In the genomic region with DNA sequence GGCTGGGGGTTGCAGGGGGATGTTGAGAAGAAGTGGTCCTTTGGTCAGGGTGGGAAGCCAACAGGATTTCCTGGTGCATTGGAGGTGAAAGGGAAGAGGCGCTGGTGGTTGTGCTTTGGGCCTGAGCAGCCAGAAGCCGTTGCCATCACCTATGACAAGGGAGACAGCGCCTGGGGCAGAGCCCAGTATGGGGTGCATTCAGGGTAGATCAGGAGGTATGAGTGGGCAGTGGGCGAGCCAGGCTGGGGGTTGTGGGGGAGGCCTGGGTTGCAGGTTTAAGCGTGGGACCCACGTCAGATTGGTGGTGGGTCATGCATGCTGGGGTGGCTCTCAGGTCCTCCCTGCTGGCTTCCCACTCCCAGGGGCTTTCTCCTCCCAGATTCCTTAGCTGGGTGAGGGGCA, we compare ENCODE assay signal across 14 cellular contexts. TPM values are rescaled to one million over a fixed set of nuclear protein-coding genes. Genes with fewer than 3 reads are reported as not detected.
DNase-seq lines count a peak whose midpoint lies in the region; ATAC-seq, FAIRE-seq and TF ChIP-seq lines count a peak whose summit lies in the region.
"Had no signal": no experiment of that assay in that cellular context is flagged by ENCODE, and none has a peak within 500 bp of the region (broad histone marks: within the 10 kb centered on the region; RNA-seq: fewer than 3 reads in every experiment).

No MANE protein-coding gene starts in this region.

- peaks cover 2 to 16% of the 10 kb centered on the region in 2 experiments for H4K20me1 ChIP-seq in H1 (replicated peaks in 1 of 2; ENCODE audit: control insufficient read depth in 1 of 2, insufficient read depth in 2 of 2, low read length in 2 of 2)

- no peaks in the 10 kb centered on the region for H3K9me3 Mint-ChIP-seq in activated T-cell treated with anti-CD3 and anti-CD28 coated beads, Interleukin-2, amount 50 U/mL, for 4 hours
- no peaks in the 10 kb centered on the region for H3K9me3 Mint-ChIP-seq in activated CD8-positive, alpha-beta T cell treated with anti-CD3 and anti-CD28 coated beads for 36 hours
- H3K9me3 Mint-ChIP-seq in stimulated activated naive CD8-positive, alpha-beta T cell treated with anti-CD3 and anti-CD28 coated beads, Interleukin-15, amount 100 ng/mL, for 72 hours = no peaks in the 10 kb centered on the region
- H3K9me3 Mint-ChIP-seq: activated B cell treated with CpG ODN at 0.5 μM for 24 hours had no signal

- H3K23me2 ChIP-seq in H1 (ENCODE audit: low read depth, low read length) = no peaks in the 10 kb centered on the region

- H2BK120ac ChIP-seq in H1 (replicated peaks; ENCODE audit: low read depth, low read length) = no peak overlapping the region

- no peak for TF ChIP-seq POLR2A in H1 (IDR thresholded peaks at IDR 0.05; ENCODE audit: control extremely low read depth in 1 of 2, low read depth in 2 of 2, low read length in 2 of 2)

- intact Hi-C loops in activated CD8-positive, alpha-beta T cell treated with anti-CD3 and anti-CD28 coated beads for 36 hours (cut with micrococcal nuclease) = no loop called here

- POLR2A ChIA-PET in activated CD8-positive, alpha-beta T cell treated with anti-CD3 and anti-CD28 coated beads for 36 hours (lab: Charles Lee) = interaction anchor here (4.3 kb wide), 1 partner anchor 14 kb away, joined by 26 read pairs; no protein-coding TSS in a partner anchor
- POLR2A ChIA-PET in H1 (lab: Charles Lee; ENCODE audit: partially characterized antibody) = interaction anchor here (1.7 kb wide), 1 partner anchor 13 kb away, joined by 7 read pairs; no protein-coding TSS in a partner anchor

- H4K8ac ChIP-seq in H1 (ENCODE audit: extremely low read depth, insufficient read depth, low read length) = peak overlapping the region; percentile 62; the same call in 1 of the 2 replicates

- peaks cover 33 to 77% (median 57%) of the 10 kb centered on the region in 4 experiments for H3K36me3 ChIP-seq in H1 (ENCODE audit: control insufficient read depth in 2 of 4, insufficient read depth in 4 of 4, low read length in 3 of 4)

- H3K36me3 Mint-ChIP-seq in activated T-cell treated with anti-CD3 and anti-CD28 coated beads, Interleukin-2, amount 50 U/mL, for 4 hours (ENCODE audit: insufficient read depth) = peaks cover 32% of the 10 kb centered on the region
- H3K36me3 Mint-ChIP-seq in activated CD8-positive, alpha-beta T cell treated with anti-CD3 and anti-CD28 coated beads for 36 hours (ENCODE audit: low read depth) = peaks cover 62% of the 10 kb centered on the region

- no peaks in the 10 kb centered on the region for H3K4me1 ChIP-seq in H1 (replicated peaks in 1 of 4; ENCODE audit: control insufficient read depth in 3 of 4, insufficient read depth in 4 of 4, low read length in 3 of 4)

- H2BK12ac ChIP-seq in H1 (ENCODE audit: low read depth, low read length) = no peak overlapping the region

- ATAC-seq in activated T-cell treated with anti-CD3 and anti-CD28 coated beads, Interleukin-2, amount 50 U/mL, for 4 hours = no peak
- ATAC-seq in activated CD8-positive, alpha-beta T cell treated with anti-CD3 and anti-CD28 coated beads for 36 hours = peak; percentile 19
- ATAC-seq in stimulated activated naive CD8-positive, alpha-beta T cell treated with anti-CD3 and anti-CD28 coated beads, Interleukin-15, amount 100 ng/mL, for 72 hours = no peak
- ATAC-seq in GM18873 (IDR thresholded peaks at IDR 0.05; ENCODE audit: low FRiP score, unreplicated experiment) = no peak

- WGBS in H1 (ENCODE audit: extremely low coverage in 1 of 2, insufficient coverage in 1 of 2, insufficient read length in 1 of 2, insufficient replicate concordance in 2 of 2, low coverage in 1 of 2, low lambda C conversion rate in 2 of 2, missing lambda C conversion rate in 1 of 2), 2 experiments = 83% methylated on average over 6 of the region's 6 CpGs; no CpG with 5 or more reads in 1 of the 2 experiments

- peak overlapping the region; percentile 58 for H3K4me3 Mint-ChIP-seq in activated T-cell treated with anti-CD3 and anti-CD28 coated beads, Interleukin-2, amount 50 U/mL, for 4 hours
- H3K4me3 Mint-ChIP-seq in activated CD8-positive, alpha-beta T cell treated with anti-CD3 and anti-CD28 coated beads for 36 hours = peak overlapping the region; percentile 15
- peak overlapping the region; percentile 66 to 90 for H3K4me3 Mint-ChIP-seq in stimulated activated naive CD8-positive, alpha-beta T cell treated with anti-CD3 and anti-CD28 coated beads, Interleukin-15, amount 100 ng/mL, for 72 hours
- H3K4me3 Mint-ChIP-seq: activated B cell treated with CpG ODN at 0.5 μM for 24 hours had no signal

- H3K23ac ChIP-seq in H1 (ENCODE audit: insufficient read length) = no peak overlapping the region

- H2AFZ ChIP-seq in H1 (ENCODE audit: low read length) = no peak overlapping the region

- no peak overlapping the region for H4K91ac ChIP-seq in H1 (replicated peaks; ENCODE audit: insufficient read length, low read length)

- no peak overlapping the region; the same call in 1 of the 2 replicates for H2BK5ac ChIP-seq in H1 (ENCODE audit: low read depth, low read length)

- H3K27me3 ChIP-seq in H1 (replicated peaks in 1 of 4; ENCODE audit: control insufficient read depth in 3 of 4, extremely low read depth in 1 of 4, insufficient read depth in 3 of 4, low read length in 3 of 4) = no peaks in the 10 kb centered on the region

- no peaks in the 10 kb centered on the region for H3K79me2 ChIP-seq in H1 (ENCODE audit: control insufficient read depth in 1 of 2, insufficient read depth in 2 of 2, low read length in 2 of 2)

- H3K4me3 ChIP-seq in H1 (ENCODE audit: extremely low read depth in 1 of 4, insufficient read depth in 2 of 4, low read depth in 3 of 4, low read length in 4 of 4) = no peak overlapping the region

- no peak overlapping the region for H2BK20ac ChIP-seq in H1 (ENCODE audit: low read length)

- TF ChIP-seq CTCF in activated CD8-positive, alpha-beta T cell treated with anti-CD3 and anti-CD28 coated beads for 36 hours (IDR thresholded peaks at IDR 0.05) = no peak
- TF ChIP-seq CTCF in H1 (IDR thresholded peaks at IDR 0.05; ENCODE audit: control extremely low read depth in 1 of 3, insufficient read depth in 1 of 3, low read depth in 1 of 3, low read length in 3 of 3) = no peak

- H3K9ac ChIP-seq in H1 (replicated peaks in 1 of 4; ENCODE audit: extremely low read depth in 1 of 4, low read depth in 3 of 4, low read length in 3 of 4) = no peak overlapping the region

- no peak for DNase-seq in activated T-cell treated with anti-CD3 and anti-CD28 coated beads, Interleukin-2, amount 50 U/mL, for 4 hours
- no peak for DNase-seq in activated T-cell treated with anti-CD3 and anti-CD28 coated beads, Interleukin-2, amount 50 U/mL, for 1 hour
- DNase-seq in activated CD8-positive, alpha-beta T cell treated with anti-CD3 and anti-CD28 coated beads for 36 hours = peak; percentile 45
- no peak for DNase-seq in H1 (ENCODE audit: low read depth in 1 of 2, low spot score in 2 of 2)
- no peak for DNase-seq in stimulated activated naive CD8-positive, alpha-beta T cell treated with anti-CD3 and anti-CD28 coated beads, Interleukin-15, amount 100 ng/mL, for 72 hours
- no peak for DNase-seq in NCI-H774 (lab: John Stamatoyannopoulos, UW)
- no peak for DNase-seq in urothelium cell line (ENCODE audit: low spot score)
- DNase-seq: activated B cell treated with CpG ODN at 0.5 μM for 24 hours, foreskin melanocyte, left colon, midbrain, right cardiac atrium had no signal

- no peak overlapping the region for H3K18ac ChIP-seq in H1 (ENCODE audit: extremely low read depth, low read length)

- H3K27ac ChIP-seq in H1 (ENCODE audit: low read depth, low read length) = no peak overlapping the region

- H3K56ac ChIP-seq in H1 (replicated peaks; ENCODE audit: insufficient read length, low read depth, low read length) = no peak overlapping the region

- no peak for TF ChIP-seq EP300 in H1 (IDR thresholded peaks at IDR 0.05; ENCODE audit: borderline replicate concordance in 1 of 2, low read depth in 2 of 2, low read length in 2 of 2)

- no peaks in the 10 kb centered on the region for H3K27me3 Mint-ChIP-seq in activated T-cell treated with anti-CD3 and anti-CD28 coated beads, Interleukin-2, amount 50 U/mL, for 4 hours (ENCODE audit: low read depth)
- H3K27me3 Mint-ChIP-seq in activated CD8-positive, alpha-beta T cell treated with anti-CD3 and anti-CD28 coated beads for 36 hours = no peaks in the 10 kb centered on the region
- no peaks in the 10 kb centered on the region for H3K27me3 Mint-ChIP-seq in stimulated activated naive CD8-positive, alpha-beta T cell treated with anti-CD3 and anti-CD28 coated beads, Interleukin-15, amount 100 ng/mL, for 72 hours
- H3K27me3 Mint-ChIP-seq: activated B cell treated with CpG ODN at 0.5 μM for 24 hours had no signal

- H3K4me2 ChIP-seq in H1 (ENCODE audit: insufficient read depth in 1 of 2, low read depth in 2 of 2, low read length in 2 of 2) = no peak overlapping the region

- no peak for FAIRE-seq in H1 (lab: Jason Lieb, UNC)
- no peak for FAIRE-seq in urothelium cell line (lab: Jason Lieb, UNC)

- CTCF ChIA-PET in activated CD8-positive, alpha-beta T cell treated with anti-CD3 and anti-CD28 coated beads for 36 hours (lab: Charles Lee) = interaction anchor here (1.7 kb wide), 1 partner anchor 56 kb away, joined by 6 read pairs; no protein-coding TSS in a partner anchor
- CTCF ChIA-PET in H1 (lab: Charles Lee; ENCODE audit: partially characterized antibody) = no interaction called here

- H3K14ac ChIP-seq in H1 (ENCODE audit: insufficient read length) = no peak overlapping the region

- no peak overlapping the region for H2BK15ac ChIP-seq in H1 (ENCODE audit: low read length)

- H3K9me3 ChIP-seq in H1 (ENCODE audit: insufficient read depth in 2 of 2, low read depth in 1 of 2, low read length in 1 of 2) = no peaks in the 10 kb centered on the region

- no peak for TF ChIP-seq RAD21 in H1 (IDR thresholded peaks at IDR 0.05 in 1 of 2, conservative IDR thresholded peaks at IDR 0.05 in 1 of 2; ENCODE audit: low read depth in 2 of 2, low read length in 2 of 2)

- no peak overlapping the region for H3K4ac ChIP-seq in H1 (replicated peaks; ENCODE audit: insufficient read length, low read depth, low read length)

- no peaks in the 10 kb centered on the region; the same call in 1 of the 2 replicates for H3K79me1 ChIP-seq in H1 (ENCODE audit: low read depth, low read length)

- no peak overlapping the region for H2AK5ac ChIP-seq in H1 (ENCODE audit: low read depth, low read length)

- H4K5ac ChIP-seq in H1 (ENCODE audit: insufficient read length, low read depth, low read length) = no peak overlapping the region

- peak overlapping the region; percentile 84 for H3K27ac Mint-ChIP-seq in activated CD8-positive, alpha-beta T cell treated with anti-CD3 and anti-CD28 coated beads for 36 hours
- peak overlapping the region; percentile 73 to 86 for H3K27ac Mint-ChIP-seq in stimulated activated naive CD8-positive, alpha-beta T cell treated with anti-CD3 and anti-CD28 coated beads, Interleukin-15, amount 100 ng/mL, for 72 hours
- H3K27ac Mint-ChIP-seq: activated B cell treated with CpG ODN at 0.5 μM for 24 hours had no signal

- peaks cover 21% of the 10 kb centered on the region for H3K4me1 Mint-ChIP-seq in activated T-cell treated with anti-CD3 and anti-CD28 coated beads, Interleukin-2, amount 50 U/mL, for 4 hours (ENCODE audit: low read depth)
- peaks cover 43% of the 10 kb centered on the region for H3K4me1 Mint-ChIP-seq in activated CD8-positive, alpha-beta T cell treated with anti-CD3 and anti-CD28 coated beads for 36 hours (ENCODE audit: low read depth)
- H3K4me1 Mint-ChIP-seq in stimulated activated naive CD8-positive, alpha-beta T cell treated with anti-CD3 and anti-CD28 coated beads, Interleukin-15, amount 100 ng/mL, for 72 hours = peaks cover 54% of the 10 kb centered on the region

RNA-seq across cellular contexts. Expression of a gene that starts 6.3 kb away (rescaled TPM):
- 10 to 100 TPM; 29.2 to 48.8 (median 34.3) TPM for total RNA-seq in activated T-cell treated with anti-CD3 and anti-CD28 coated beads, Interleukin-2, amount 50 U/mL, for 4 hours
- total RNA-seq in activated CD8-positive, alpha-beta T cell treated with anti-CD3 and anti-CD28 coated beads for 36 hours = 10 to 100 TPM; 43.7 to 46.8 TPM
- total RNA-seq in H1 (2021; fragmentation: NEBNext Ultra II Directional; extraction: Animal tissue kit (Norgen Biotek cat#: 25700)) = 32.2 and 34.4 TPM in 2 replicates
- polyA plus RNA-seq in H1 (2011; rRNA removed) = 49.9 and 66.4 TPM in 2 replicates
- polyA plus RNA-seq in H1 (2011; cell fraction: cytosol; rRNA removed) = 79.7 TPM
- polyA plus RNA-seq in H1 (2011; cell fraction: nucleus; rRNA removed) = 359 TPM
- polyA plus RNA-seq in H1 (2012, experiment 1 of 2) = 30.1 to 49.2 TPM (median 44.8 TPM) in 4 replicates
- polyA plus RNA-seq in H1 (2012, experiment 2 of 2) = 16.2 TPM
- polyA plus RNA-seq in H1 (2013, experiment 1 of 2) = 22.7 TPM
- 18.3 TPM for polyA plus RNA-seq in H1 (2013, experiment 2 of 2)
- 16.8 and 26.5 TPM in 2 replicates for polyA minus RNA-seq in H1 (2011; rRNA and poly(A)+ RNA removed)
- 7.7 TPM for polyA minus RNA-seq in H1 (2011; cell fraction: cytosol; rRNA and poly(A)+ RNA removed)
- polyA minus RNA-seq in H1 (2011; cell fraction: nucleus; rRNA and poly(A)+ RNA removed) = 50.2 TPM

RNA-seq across cellular contexts. Expression of a gene that starts 21.6 kb away (rescaled TPM):
- total RNA-seq in activated T-cell treated with anti-CD3 and anti-CD28 coated beads, Interleukin-2, amount 50 U/mL, for 4 hours = 1 to 10 TPM in 2 of 3 donors, under 1 TPM in 1; 0.38 to 6.6 (median 1.1) TPM
- total RNA-seq in activated CD8-positive, alpha-beta T cell treated with anti-CD3 and anti-CD28 coated beads for 36 hours = 1 to 10 TPM; 5.8 to 6.6 TPM
- 7.3 and 7.6 TPM in 2 replicates for total RNA-seq in H1 (2021; fragmentation: NEBNext Ultra II Directional; extraction: Animal tissue kit (Norgen Biotek cat#: 25700))
- polyA plus RNA-seq in H1 (2011; rRNA removed) = 10.6 and 14.6 TPM in 2 replicates
- 10.5 TPM for polyA plus RNA-seq in H1 (2011; cell fraction: cytosol; rRNA removed)
- polyA plus RNA-seq in H1 (2011; cell fraction: nucleus; rRNA removed) = 28.5 TPM
- 4.3 to 10.2 TPM (median 6.3 TPM) in 4 replicates for polyA plus RNA-seq in H1 (2012, experiment 1 of 2)
- polyA plus RNA-seq in H1 (2012, experiment 2 of 2) = 1.2 TPM
- polyA plus RNA-seq in H1 (2013, experiment 1 of 2) = 4.1 TPM
- polyA plus RNA-seq in H1 (2013, experiment 2 of 2) = 3.1 TPM
- polyA minus RNA-seq in H1 (2011; rRNA and poly(A)+ RNA removed) = 1.5 and 3.7 TPM in 2 replicates
- polyA minus RNA-seq in H1 (2011; cell fraction: cytosol; rRNA and poly(A)+ RNA removed) = not detected
- polyA minus RNA-seq in H1 (2011; cell fraction: nucleus; rRNA and poly(A)+ RNA removed) = 8.8 TPM

RNA-seq across cellular contexts. Expression of a gene that starts 44.2 kb away (rescaled TPM):
- total RNA-seq in activated T-cell treated with anti-CD3 and anti-CD28 coated beads, Interleukin-2, amount 50 U/mL, for 4 hours = not detected
- total RNA-seq in activated CD8-positive, alpha-beta T cell treated with anti-CD3 and anti-CD28 coated beads for 36 hours = not detected
- not detected in 2 replicates for total RNA-seq in H1 (2021; fragmentation: NEBNext Ultra II Directional; extraction: Animal tissue kit (Norgen Biotek cat#: 25700))
- polyA plus RNA-seq in H1 (2011; rRNA removed) = not detected in 2 replicates
- not detected for polyA plus RNA-seq in H1 (2011; cell fraction: cytosol; rRNA removed)
- not detected for polyA plus RNA-seq in H1 (2011; cell fraction: nucleus; rRNA removed)
- 2.3 to 3.4 TPM (median 2.5 TPM) in 4 replicates for polyA plus RNA-seq in H1 (2012, experiment 1 of 2)
- polyA plus RNA-seq in H1 (2012, experiment 2 of 2) = 1.9 TPM
- not detected for polyA plus RNA-seq in H1 (2013, experiment 1 of 2)
- not detected for polyA plus RNA-seq in H1 (2013, experiment 2 of 2)
- polyA minus RNA-seq in H1 (2011; rRNA and poly(A)+ RNA removed) = not detected in 2 replicates
- not detected for polyA minus RNA-seq in H1 (2011; cell fraction: cytosol; rRNA and poly(A)+ RNA removed)
- not detected for polyA minus RNA-seq in H1 (2011; cell fraction: nucleus; rRNA and poly(A)+ RNA removed)
- total RNA-seq: activated B cell treated with CpG ODN at 0.5 μM for 24 hours, left colon, omental fat pad, right cardiac atrium had no signal

Comparison
In these comparisons a context has a peak if more than half of its experiments do, and no peak if none do; other contexts are left out.
1. H3K4me3 Mint-ChIP-seq: peak in every context shown above with its lines; median percentile 78 in stimulated activated naive CD8-positive, alpha-beta T cell treated with anti-CD3 and anti-CD28 coated beads, Interleukin-15, amount 100 ng/mL, for 72 hours; 58 in activated T-cell treated with anti-CD3 and anti-CD28 coated beads, Interleukin-2, amount 50 U/mL, for 4 hours; 15 in activated CD8-positive, alpha-beta T cell treated with anti-CD3 and anti-CD28 coated beads for 36 hours.